In genomic region chr16:2979669-2980226, GRCh38 we compare ENCODE assay signal across 8 cellular contexts. TPM values are rescaled to one million over a fixed set of nuclear protein-coding genes. Genes with fewer than 3 reads are reported as not detected.
DNase-seq lines count a peak whose midpoint lies in the region; ATAC-seq and TF ChIP-seq lines count a peak whose summit lies in the region.

No MANE protein-coding gene starts in this region.

- intact Hi-C loops in activated T-helper 2 cell treated with anti-CD3 and anti-CD28 coated beads, Interferon-gamma antibody, Interleukin-2, Interleukin-4, amounts not matched to agents 10 μg/mL and 5 μg/mL and 100 μg/mL, durations not matched to agents 14 hours and 24 hours and 36 hours (cut with micrococcal nuclease): loop anchor here (5.0 kb wide), 1 partner anchor 43 kb away; the partner anchor contains the start of genes HCFC1R1, THOC6 and TNFRSF12A
- intact Hi-C loops in transverse colon (cut with DNase I; ENCODE audit: low total_unique reads): loop anchor here (5.0 kb wide), 1 partner anchor 712 kb away; the partner anchor contains the start of gene RNPS1

- no peaks in the 10 kb centered on the region for H3K27me3 Mint-ChIP-seq in activated T-helper 2 cell treated with anti-CD3 and anti-CD28 coated beads, Interferon-gamma antibody, Interleukin-2, Interleukin-4, amounts not matched to agents 10 μg/mL and 5 μg/mL and 100 μg/mL, durations not matched to agents 14 hours and 24 hours and 36 hours (ENCODE audit: low read depth)

- no peaks in the 10 kb centered on the region for H3K9me3 Mint-ChIP-seq in activated T-helper 2 cell treated with anti-CD3 and anti-CD28 coated beads, Interferon-gamma antibody, Interleukin-2, Interleukin-4, amounts not matched to agents 10 μg/mL and 5 μg/mL and 100 μg/mL, durations not matched to agents 14 hours and 24 hours and 36 hours

- H3K27me3 ChIP-seq in transverse colon: peaks cover 8% of the 10 kb centered on the region

- peak overlapping the region; percentile 90 for H3K4me3 Mint-ChIP-seq in activated T-helper 2 cell treated with anti-CD3 and anti-CD28 coated beads, Interferon-gamma antibody, Interleukin-2, Interleukin-4, amounts not matched to agents 10 μg/mL and 5 μg/mL and 100 μg/mL, durations not matched to agents 14 hours and 24 hours and 36 hours (ENCODE audit: low read depth)

- no peak for TF ChIP-seq POLR2A in transverse colon (IDR thresholded peaks at IDR 0.05)

- H3K4me1 Mint-ChIP-seq in activated T-helper 2 cell treated with anti-CD3 and anti-CD28 coated beads, Interferon-gamma antibody, Interleukin-2, Interleukin-4, amounts not matched to agents 10 μg/mL and 5 μg/mL and 100 μg/mL, durations not matched to agents 14 hours and 24 hours and 36 hours (ENCODE audit: low read depth): peaks cover 9% of the 10 kb centered on the region

- peaks cover 4 to 36% (median 26%) of the 10 kb centered on the region in 4 donors for H3K4me1 ChIP-seq in transverse colon

- H3K27ac Mint-ChIP-seq in activated T-helper 2 cell treated with anti-CD3 and anti-CD28 coated beads, Interferon-gamma antibody, Interleukin-2, Interleukin-4, amounts not matched to agents 10 μg/mL and 5 μg/mL and 100 μg/mL, durations not matched to agents 14 hours and 24 hours and 36 hours: peak overlapping the region; percentile 88

- peaks cover 20% of the 10 kb centered on the region for H3K36me3 Mint-ChIP-seq in activated T-helper 2 cell treated with anti-CD3 and anti-CD28 coated beads, Interferon-gamma antibody, Interleukin-2, Interleukin-4, amounts not matched to agents 10 μg/mL and 5 μg/mL and 100 μg/mL, durations not matched to agents 14 hours and 24 hours and 36 hours (ENCODE audit: low read depth)

- no peaks in the 10 kb centered on the region for H3K36me3 ChIP-seq in transverse colon

- peak; percentile 55 for DNase-seq in NCI-H82 (lab: John Stamatoyannopoulos, UW)
- no peak for DNase-seq in NCI-H82 treated with DMSO at 0.1 percent for 48 hours (lab: John Stamatoyannopoulos, UW; ENCODE audit: unreplicated experiment)
- DNase-seq in activated T-helper 2 cell treated with anti-CD3 and anti-CD28 coated beads, Interferon-gamma antibody, Interleukin-2, Interleukin-4, amounts not matched to agents 10 μg/mL and 5 μg/mL and 100 μg/mL, durations not matched to agents 14 hours and 24 hours and 36 hours (ENCODE audit: low spot score): peak; percentile 38
- peak; percentile 37 for DNase-seq in left kidney (ENCODE audit: low read depth, low spot score)
- no peak for DNase-seq in transverse colon
- DNase-seq in effector CD8-positive, alpha-beta T cell (lab: John Stamatoyannopoulos, UW): no peak

- 3% methylated on average over 30 of the region's 43 CpGs; no CpG with 5 or more reads in 1 of the 2 donors for WGBS in transverse colon (ENCODE audit: low coverage in 1 of 2), 2 donors

- ATAC-seq in HG03432 (IDR thresholded peaks at IDR 0.05; ENCODE audit: unreplicated experiment) (peak; percentile 14), HG02981 (IDR thresholded peaks at IDR 0.05; ENCODE audit: unreplicated experiment) (no peak)

- no peak for TF ChIP-seq EP300 in transverse colon (IDR thresholded peaks at IDR 0.05; ENCODE audit: low read depth)

- no peaks in the 10 kb centered on the region for H3K9me3 ChIP-seq in transverse colon

- peak overlapping the region; percentile 29 to 75 (median 68) for H3K4me3 ChIP-seq in transverse colon

- peak overlapping the region in 3 of 4 donors; percentile 87 to 95 (median 90) for H3K27ac ChIP-seq in transverse colon

- no peak for TF ChIP-seq CTCF in transverse colon (IDR thresholded peaks at IDR 0.05)

- in situ Hi-C loops in transverse colon (cut with MboI; ENCODE audit: low pct_ligation_motif_present in 1 of 4, low pct_unique_long_range_greater_than_20kb in 1 of 4, low sequenced_read_pairs in 3 of 4): no loop called here

RNA-seq across cellular contexts. Expression of gene PKMYT1, which starts 0.5 kb away (rescaled TPM):
- total RNA-seq in activated T-helper 2 cell treated with anti-CD3 and anti-CD28 coated beads, Interferon-gamma antibody, Interleukin-2, Interleukin-4, amounts not matched to agents 10 μg/mL and 5 μg/mL and 100 μg/mL, durations not matched to agents 14 hours and 24 hours and 36 hours: 102 and 106 TPM in 2 replicates
- 1 to 10 TPM in 2 of 4 donors, under 1 TPM in 1, not detected in 1; 0.55 to 3.6 (median 3.0) TPM for total RNA-seq in transverse colon

RNA-seq across cellular contexts. Expression of gene PAQR4, which starts 10.6 kb away (rescaled TPM):
- total RNA-seq in activated T-helper 2 cell treated with anti-CD3 and anti-CD28 coated beads, Interferon-gamma antibody, Interleukin-2, Interleukin-4, amounts not matched to agents 10 μg/mL and 5 μg/mL and 100 μg/mL, durations not matched to agents 14 hours and 24 hours and 36 hours: 46.9 and 49.9 TPM in 2 replicates
- total RNA-seq in transverse colon: 1 to 10 TPM in 3 of 4 donors, not detected in 1; 3.0 to 5.9 (median 4.4) TPM

RNA-seq across cellular contexts. Expression of gene KREMEN2, which starts 15.7 kb away (rescaled TPM):
- total RNA-seq in activated T-helper 2 cell treated with anti-CD3 and anti-CD28 coated beads, Interferon-gamma antibody, Interleukin-2, Interleukin-4, amounts not matched to agents 10 μg/mL and 5 μg/mL and 100 μg/mL, durations not matched to agents 14 hours and 24 hours and 36 hours: 0.09 TPM in 1 of 2 replicates, not detected in the other
- 1 to 10 TPM in 2 of 4 donors, under 1 TPM in 1, not detected in 1; 0.79 to 3.2 (median 1.1) TPM for total RNA-seq in transverse colon

RNA-seq across cellular contexts. Expression of gene CLDN9, which starts 33.0 kb away (rescaled TPM):
- total RNA-seq in activated T-helper 2 cell treated with anti-CD3 and anti-CD28 coated beads, Interferon-gamma antibody, Interleukin-2, Interleukin-4, amounts not matched to agents 10 μg/mL and 5 μg/mL and 100 μg/mL, durations not matched to agents 14 hours and 24 hours and 36 hours: 0.11 and 0.14 TPM in 2 replicates
- total RNA-seq in transverse colon: 1 to 10 TPM in 1 of 4 donors, under 1 TPM in 1, not detected in 2; 0.55 to 1.1 TPM

RNA-seq across cellular contexts. Expression of gene CLDN6, which starts 38.2 kb away (rescaled TPM):
- total RNA-seq in activated T-helper 2 cell treated with anti-CD3 and anti-CD28 coated beads, Interferon-gamma antibody, Interleukin-2, Interleukin-4, amounts not matched to agents 10 μg/mL and 5 μg/mL and 100 μg/mL, durations not matched to agents 14 hours and 24 hours and 36 hours: not detected in 2 replicates
- not detected for total RNA-seq in transverse colon

Comparison
In these comparisons a context has a peak if more than half of its experiments do, and no peak if none do; other contexts are left out.
1. DNase-seq: peak in NCI-H82 (single experiment), activated T-helper 2 cell treated with anti-CD3 and anti-CD28 coated beads, Interferon-gamma antibody, Interleukin-2, Interleukin-4, amounts not matched to agents 10 μg/mL and 5 μg/mL and 100 μg/mL, durations not matched to agents 14 hours and 24 hours and 36 hours (single experiment) and left kidney (single experiment); none in NCI-H82 treated with DMSO at 0.1 percent for 48 hours (single experiment), transverse colon (single experiment) and effector CD8-positive, alpha-beta T cell (single experiment).
2. RNA of gene PKMYT1, which starts 0.5 kb away (total RNA-seq): 102 to 106 TPM in activated T-helper 2 cell treated with anti-CD3 and anti-CD28 coated beads, Interferon-gamma antibody, Interleukin-2, Interleukin-4, amounts not matched to agents 10 μg/mL and 5 μg/mL and 100 μg/mL, durations not matched to agents 14 hours and 24 hours and 36 hours; 0.55 to 3.6 TPM in transverse colon; every median in the first group is over 10 times any median in the second.